12 cellular contexts compared by ENCODE assay signal in genomic region chr4:6916069-6916586, GRCh38. TPM values are rescaled to one million over a fixed set of nuclear protein-coding genes. Genes with fewer than 3 reads are reported as not detected.
DNase-seq lines count a peak whose midpoint lies in the region; ATAC-seq, FAIRE-seq and TF ChIP-seq lines count a peak whose summit lies in the region.
"Had no signal": no experiment of that assay in that cellular context is flagged by ENCODE, and none has a peak within 500 bp of the region (broad histone marks: within the 10 kb centered on the region; RNA-seq: fewer than 3 reads in every experiment).

No MANE protein-coding gene starts in this region.

- H3K9me3 ChIP-seq in GM12878 (replicated peaks; ENCODE audit: control insufficient read depth, insufficient read depth, low read length): no peaks in the 10 kb centered on the region

- H3K4me2 ChIP-seq in GM12878 (ENCODE audit: control insufficient read depth, insufficient read depth): peak overlapping the region; percentile 32; the same call in 1 of the 2 replicates

- no TSS peak for BruUV-seq in GM12878 (replicated peaks; lab: Mats Ljungman, UMichigan)

- H3K27ac Mint-ChIP-seq in CD14-positive monocyte: peak overlapping the region in 5 of 7 donors; percentile 1 to 90 (median 30)
- H3K27ac Mint-ChIP-seq in natural killer cell treated with Interleukin-12 subunit alpha and Interleukin-12 subunit beta and Interleukin-15 and Interleukin-18, amount 100 ng/mL, for 72 hours: peak overlapping the region; percentile 88 to 93

- H3K27me3 Mint-ChIP-seq in CD14-positive monocyte (ENCODE audit: low read depth in 3 of 3): peaks cover 0 to 2% (median 0%) of the 10 kb centered on the region in 3 donors
- H3K27me3 Mint-ChIP-seq in natural killer cell treated with Interleukin-12 subunit alpha and Interleukin-12 subunit beta and Interleukin-15 and Interleukin-18, amount 100 ng/mL, for 72 hours: no peaks in the 10 kb centered on the region

- peaks cover 25% of the 10 kb centered on the region for H3K4me1 ChIP-seq in GM12878 (ENCODE audit: control insufficient read depth, insufficient read depth, low read length)

- no peak overlapping the region for H2AFZ ChIP-seq in GM12878 (ENCODE audit: control insufficient read depth, low read depth, low read length)

- no peaks in the 10 kb centered on the region for H3K36me3 ChIP-seq in GM12878 (ENCODE audit: control insufficient read depth in 2 of 2, insufficient read depth in 2 of 2, low read length in 1 of 2)

- H3K4me1 Mint-ChIP-seq in CD14-positive monocyte: peaks cover 82% of the 10 kb centered on the region
- H3K4me1 Mint-ChIP-seq in natural killer cell treated with Interleukin-12 subunit alpha and Interleukin-12 subunit beta and Interleukin-15 and Interleukin-18, amount 100 ng/mL, for 72 hours (ENCODE audit: low read depth in 2 of 2): peaks cover 57% of the 10 kb centered on the region in 2 donors

- TF ChIP-seq POLR2A in GM12878 (IDR thresholded peaks at IDR 0.05; ENCODE audit: low read depth, low read length): no peak

- H3K79me2 ChIP-seq in GM12878 (ENCODE audit: control insufficient read depth, insufficient read depth, low read length): peaks cover 13% of the 10 kb centered on the region

- SMC1A ChIA-PET in GM12878 (lab: Charles Lee; ENCODE audit: uncharacterized antibody, unreplicated experiment): interaction anchor here (1.1 to 1.7 kb wide), 2 partner anchors 42 to 98 kb away, joined by 3 to 5 read pairs; no protein-coding TSS in a partner anchor

- TF ChIP-seq CTCF in CD14-positive monocyte (IDR thresholded peaks at IDR 0.05) (no peak), GM12878 (IDR thresholded peaks at IDR 0.05 in 2 of 3, conservative IDR thresholded peaks at IDR 0.05 in 1 of 3; ENCODE audit: control insufficient read depth in 2 of 3, extremely low read depth in 1 of 3, insufficient read depth in 1 of 3, low read depth in 3 of 3, low read length in 3 of 3) (no peak)

- over 99% methylated on average over 12 of the region's 12 CpGs for WGBS in GM12878 (ENCODE audit: insufficient coverage, insufficient replicate concordance, low lambda C conversion rate, missing lambda C conversion rate)

- TF ChIP-seq EP300 in GM12878 (IDR thresholded peaks at IDR 0.05; ENCODE audit: borderline replicate concordance in 1 of 2, control insufficient read depth in 1 of 2, low read depth in 2 of 2, low read length in 2 of 2): no peak

- intact Hi-C loops in CD14-positive monocyte (cut with micrococcal nuclease): loop anchor here (10.0 kb wide), 2 partner anchors 129 to 149 kb away; partner anchors contain the start of genes GRPEL1 (in 1 of the 2) and TADA2B (in 1 of the 2)
- intact Hi-C loops in GM12878 (cut with micrococcal nuclease; ENCODE audit: unreplicated experiment): no loop called here

- H4K20me1 ChIP-seq in GM12878 (ENCODE audit: control insufficient read depth, insufficient read depth): no peaks in the 10 kb centered on the region

- in situ Hi-C loops in GM12878 (cut with MboI): no loop called here

- no peak for FAIRE-seq in GM12878 (lab: Jason Lieb, UNC)

- H3K4me3 Mint-ChIP-seq in CD14-positive monocyte: peak overlapping the region in 1 of 2 donors; percentile 64
- peak overlapping the region; percentile 82 for H3K4me3 Mint-ChIP-seq in natural killer cell treated with Interleukin-12 subunit alpha and Interleukin-12 subunit beta and Interleukin-15 and Interleukin-18, amount 100 ng/mL, for 72 hours
- H3K4me3 Mint-ChIP-seq: neural crest cell had no signal

- H3K27me3 ChIP-seq in GM12878 (replicated peaks in 1 of 2; ENCODE audit: control insufficient read depth in 2 of 2, insufficient read depth in 2 of 2, low read length in 1 of 2): no peaks in the 10 kb centered on the region

- no peaks in the 10 kb centered on the region for H3K9me3 Mint-ChIP-seq in CD14-positive monocyte
- H3K9me3 Mint-ChIP-seq in natural killer cell treated with Interleukin-12 subunit alpha and Interleukin-12 subunit beta and Interleukin-15 and Interleukin-18, amount 100 ng/mL, for 72 hours: no peaks in the 10 kb centered on the region
- H3K9me3 Mint-ChIP-seq: neural crest cell had no signal

- H3K9ac ChIP-seq in GM12878 (ENCODE audit: control insufficient read depth, insufficient read depth, low read length): no peak overlapping the region

- no peak for TF ChIP-seq RAD21 in GM12878 (IDR thresholded peaks at IDR 0.05; ENCODE audit: insufficient read depth, low read depth, low read length)

- no peak overlapping the region for H3K4me3 ChIP-seq in GM12878

- H3K27ac ChIP-seq in GM12878 (ENCODE audit: control insufficient read depth, insufficient read depth): no peak overlapping the region
- H3K27ac ChIP-seq: epithelial cell of prostate had no signal

- POLR2A ChIA-PET in GM12878 (lab: Charles Lee): interaction anchor here (0.6 to 0.9 kb wide), 3 partner anchors 23 to 77 kb away, joined by 3 read pairs; no protein-coding TSS in a partner anchor

- CTCF ChIA-PET in GM12878 (lab: Yijun Ruan, JAX): interaction anchor here (1.4 kb wide), 1 partner anchor 57 kb away, joined by 3 read pairs; no protein-coding TSS in a partner anchor

- RAD21 ChIA-PET in GM12878 (lab: Charles Lee; ENCODE audit: unreplicated experiment): no interaction called here

- peaks cover 7 to 19% of the 10 kb centered on the region in 2 donors for H3K36me3 Mint-ChIP-seq in CD14-positive monocyte
- H3K36me3 Mint-ChIP-seq in natural killer cell treated with Interleukin-12 subunit alpha and Interleukin-12 subunit beta and Interleukin-15 and Interleukin-18, amount 100 ng/mL, for 72 hours: no peaks in the 10 kb centered on the region

- ATAC-seq in GM12878 (no peak), HG02571 (IDR thresholded peaks at IDR 0.05; ENCODE audit: unreplicated experiment) (no peak)
- ATAC-seq in natural killer cell treated with Interleukin-12 subunit alpha and Interleukin-12 subunit beta and Interleukin-15 and Interleukin-18, amount 100 ng/mL, for 72 hours: no peak

- DNase-seq in CD14-positive monocyte (ENCODE audit: low spot score) (no peak), HT-29 (ENCODE audit: low spot score) (peak; percentile 59), GM12878 (ENCODE audit: low read depth, low spot score) (no peak), NCI-H1694 treated with DMSO at 0.1 percent for 48 hours (lab: John Stamatoyannopoulos, UW) (no peak), superior temporal gyrus (ENCODE audit: extremely low spot score) (no peak), epidermal melanocyte (ENCODE audit: insufficient read length, low spot score) (no peak)
- DNase-seq in natural killer cell treated with Interleukin-12 subunit alpha and Interleukin-12 subunit beta and Interleukin-15 and Interleukin-18, amount 100 ng/mL, for 72 hours (ENCODE audit: low spot score): no peak
- DNase-seq: DMS153, NCI-H187 treated with DMSO at 0.1 percent for 48 hours had no signal

TF ChIP-seq in GM12878, 131 proteins besides CTCF, POLR2A, EP300 and RAD21 (continues in another document):
- TF ChIP-seq YY1 (IDR thresholded peaks at IDR 0.05; ENCODE audit: low read depth, low read length) (no peak), PAX5 (IDR thresholded peaks at IDR 0.05; ENCODE audit: borderline replicate concordance, low read depth, low read length) (no peak), POLR2AphosphoS5 (IDR thresholded peaks at IDR 0.05; ENCODE audit: low read length) (no peak), E2F4 (IDR thresholded peaks at IDR 0.05; ENCODE audit: low read depth, low read length) (no peak), SREBF1 (IDR thresholded peaks at IDR 0.05; ENCODE audit: low read length) (no peak), NFXL1 (IDR thresholded peaks at IDR 0.05; ENCODE audit: borderline replicate concordance) (no peak), SMAD5 (IDR thresholded peaks at IDR 0.05; ENCODE audit: low read depth) (no peak), SMC3 (IDR thresholded peaks at IDR 0.05; ENCODE audit: borderline replicate concordance, low read length) (no peak), ASH2L (IDR thresholded peaks at IDR 0.05; ENCODE audit: borderline replicate concordance, low read depth) (no peak), ZSCAN29 (IDR thresholded peaks at IDR 0.05) (no peak)

RNA-seq across cellular contexts. Expression of gene TBC1D14, which starts 6.5 kb away (rescaled TPM):
- 10 to 100 TPM; 36.3 to 44.7 TPM for polyA plus RNA-seq in CD14-positive monocyte
- 54.5 and 58.5 TPM in 2 replicates for total RNA-seq in HT-29 (2014; rRNA removed; shearing (Covaris generic))
- total RNA-seq in GM12878 (2013; cell fraction: nucleolus; rRNA removed): 34.3 and 34.9 TPM in 2 replicates
- total RNA-seq in GM12878 (2014; rRNA removed): 39.3 and 40.6 TPM in 2 replicates
- 31.6 and 33.1 TPM in 2 replicates for total RNA-seq in GM12878 (2014; rRNA removed; fragmentation: Illumina TruSeq; extraction: Trizol)
- 32.1 and 38.1 TPM in 2 replicates for total RNA-seq in GM12878 (2021)
- polyA plus RNA-seq in GM12878 (2011; ENCODE audit: low read depth): 13.2 TPM
- polyA plus RNA-seq in GM12878 (2011; rRNA removed): 23.3 and 27.3 TPM in 2 replicates
- polyA plus RNA-seq in GM12878 (2011; cell fraction: cytosol; rRNA removed): 26.0 and 27.3 TPM in 2 replicates
- 21.3 and 25.6 TPM in 2 replicates for polyA plus RNA-seq in GM12878 (2011; cell fraction: nucleus; rRNA removed)
- polyA plus RNA-seq in GM12878 (2012): 17.7 TPM in 2 replicates
- polyA plus RNA-seq in GM12878 (2014; fragmentation: Illumina TruSeq; extraction: Trizol): 21.3 and 30.1 TPM in 2 replicates
- polyA plus RNA-seq in GM12878 (2014; fragmentation: Nextera tagmentation; extraction: Ambion mirVana): 1 to 10 TPM in 1 of 2 experiments, under 1 TPM in 1; 0.87 to 1.1 TPM
- polyA plus RNA-seq in GM12878 (2014; rRNA removed): 32.9 and 33.9 TPM in 2 replicates
- polyA plus RNA-seq in GM12878 (2016; fragmentation: Nextera tagmentation; extraction: Ambion mirVana): 10 to 100 TPM; 29.0 to 30.0 TPM
- 22.7 and 28.6 TPM in 2 replicates for polyA minus RNA-seq in GM12878 (2011; rRNA and poly(A)+ RNA removed)
- 9.1 and 13.3 TPM in 2 replicates for polyA minus RNA-seq in GM12878 (2011; cell fraction: cytosol; rRNA and poly(A)+ RNA removed)
- polyA minus RNA-seq in GM12878 (2011; cell fraction: nucleus; rRNA and poly(A)+ RNA removed): 10.4 and 17.0 TPM in 2 replicates
- total RNA-seq in natural killer cell treated with Interleukin-12 subunit alpha and Interleukin-12 subunit beta and Interleukin-15 and Interleukin-18, amount 100 ng/mL, for 72 hours: 10 to 100 TPM; 37.3 to 56.9 TPM
